Comparison of ENCODE assay signal across 35 cellular contexts in the genomic region with DNA sequence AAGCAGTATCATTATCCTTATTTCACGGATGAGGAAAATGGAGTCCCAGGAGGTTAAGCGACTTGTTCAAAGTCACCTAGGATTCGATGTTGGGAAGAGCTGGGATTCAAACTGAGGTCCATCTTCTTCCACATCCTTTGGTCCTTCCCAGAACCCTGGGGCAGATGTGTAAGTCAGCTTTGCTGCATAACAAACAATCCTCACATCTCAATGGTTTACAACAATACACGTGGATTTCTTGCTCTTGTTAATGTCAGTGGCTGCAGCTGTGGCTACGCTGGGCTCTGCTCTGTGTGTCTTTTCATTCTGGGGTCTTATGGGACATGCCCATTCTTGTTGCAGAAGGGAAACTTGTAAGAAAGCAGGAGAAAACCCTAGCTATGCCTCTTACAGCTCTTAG. TPM values are rescaled to one million over a fixed set of nuclear protein-coding genes. Genes with fewer than 3 reads are reported as not detected.
DNase-seq lines count a peak whose midpoint lies in the region; ATAC-seq, FAIRE-seq and TF ChIP-seq lines count a peak whose summit lies in the region.
"Had no signal": no experiment of that assay in that cellular context is flagged by ENCODE, and none has a peak within 500 bp of the region (broad histone marks: within the 10 kb centered on the region; RNA-seq: fewer than 3 reads in every experiment).

No MANE protein-coding gene starts in this region.

- no peaks in the 10 kb centered on the region for H4K20me1 ChIP-seq in HepG2 (ENCODE audit: insufficient read depth, low read length)
- H4K20me1 ChIP-seq in K562 (replicated peaks; ENCODE audit: control insufficient read depth, insufficient read depth, low read length), result no peaks in the 10 kb centered on the region
- H4K20me1 ChIP-seq in osteoblast (ENCODE audit: insufficient read depth, low read length), result no peaks in the 10 kb centered on the region
- H4K20me1 ChIP-seq: BLaER1; BLaER1 treated with 17β-estradiol and CSF1 and Interleukin-3, amounts not matched to agents 10 nM and 100 nM had no signal

- FAIRE-seq in HepG2 (lab: Jason Lieb, UNC) (no peak), K562 (lab: Jason Lieb, UNC) (no peak)
- FAIRE-seq: A204.1, A549, D721Med had no signal

- H3K4me2 ChIP-seq in HepG2 (ENCODE audit: low read depth, low read length) (no peak overlapping the region), K562 (ENCODE audit: insufficient read depth, low read length) (no peak overlapping the region), osteoblast (ENCODE audit: insufficient read depth, low read length) (no peak overlapping the region)
- H3K4me2 ChIP-seq: A549; BLaER1; BLaER1 treated with 17β-estradiol and CSF1 and Interleukin-3, amounts not matched to agents 10 nM and 100 nM had no signal

- WGBS in HepG2 (ENCODE audit: low lambda C conversion rate), result 71% methylated on average over 5 of the region's 5 CpGs
- 85% methylated on average over 5 of the region's 5 CpGs for WGBS in right lobe of liver (ENCODE audit: insufficient coverage, low coverage, low lambda C conversion rate, missing lambda C conversion rate)
- 25% methylated on average over 5 of the region's 5 CpGs for WGBS in K562 (ENCODE audit: insufficient coverage, low coverage, missing lambda C conversion rate)

- intact Hi-C loops in HepG2 (cut with micrococcal nuclease; ENCODE audit: unreplicated experiment), result no loop called here
- intact Hi-C loops in right lobe of liver (cut with DNase I), result no loop called here
- intact Hi-C loops in K562 (cut with micrococcal nuclease), result no loop called here

- in situ Hi-C loops in HepG2 (cut with HindIII; ENCODE audit: extremely low pct_ligation_motif_present, low pct_unique_long_range_greater_than_20kb) (no loop called here), K562 (cut with MboI) (no loop called here)

- no peaks in the 10 kb centered on the region for H3K79me2 ChIP-seq in HepG2 (ENCODE audit: insufficient read depth, low read length)
- H3K79me2 ChIP-seq in K562 (ENCODE audit: control insufficient read depth, insufficient read depth, low read length), result no peaks in the 10 kb centered on the region
- H3K79me2 ChIP-seq in osteoblast (ENCODE audit: insufficient read depth, low read length), result no peaks in the 10 kb centered on the region

- H3K9me3 ChIP-seq in HepG2 (ENCODE audit: low read length), result no peaks in the 10 kb centered on the region
- H3K9me3 ChIP-seq in right lobe of liver, result no peaks in the 10 kb centered on the region
- no peaks in the 10 kb centered on the region for H3K9me3 ChIP-seq in HEK293 (ENCODE audit: control insufficient read depth, insufficient read depth, low read depth, low read length)
- H3K9me3 ChIP-seq in K562 (replicated peaks; ENCODE audit: control insufficient read depth, insufficient read depth, low read depth, low read length), result peaks cover 9% of the 10 kb centered on the region
- H3K9me3 ChIP-seq in osteoblast (ENCODE audit: low read depth, low read length), result no peaks in the 10 kb centered on the region
- H3K9me3 ChIP-seq: A549, BE2C, BLaER1, Caco-2 had no signal

- peaks cover 21% of the 10 kb centered on the region for H3K4me1 ChIP-seq in HepG2 (ENCODE audit: insufficient read depth, low read length)
- peaks cover 0 to 12% (median 0%) of the 10 kb centered on the region in 4 donors for H3K4me1 ChIP-seq in right lobe of liver
- H3K4me1 ChIP-seq in HEK293 (ENCODE audit: control insufficient read depth, insufficient read depth, low read length), result no peaks in the 10 kb centered on the region
- peaks cover 0 to 4% of the 10 kb centered on the region in 2 experiments; a peak in 3 of 5 replicates for H3K4me1 ChIP-seq in K562 (replicated peaks in 1 of 2; ENCODE audit: control insufficient read depth in 2 of 2, insufficient read depth in 2 of 2, low read length in 2 of 2)
- no peaks in the 10 kb centered on the region for H3K4me1 ChIP-seq in osteoblast (ENCODE audit: insufficient read depth, low read length)
- H3K4me1 ChIP-seq: A549, BE2C, Caco-2 had no signal

- H3K27me3 ChIP-seq in HepG2 (ENCODE audit: control insufficient read depth in 1 of 2, insufficient read depth in 2 of 2, low read length in 2 of 2) (no peaks in the 10 kb centered on the region), right lobe of liver (no peaks in the 10 kb centered on the region), K562 (ENCODE audit: control insufficient read depth in 2 of 2, insufficient read depth in 2 of 2, low read length in 2 of 2) (no peaks in the 10 kb centered on the region), osteoblast (ENCODE audit: insufficient read depth, low read length) (no peaks in the 10 kb centered on the region)
- H3K27me3 ChIP-seq: BE2C; BLaER1; BLaER1 treated with 17β-estradiol and CSF1 and Interleukin-3, amounts not matched to agents 10 nM and 100 nM had no signal

- H3K9ac ChIP-seq in HepG2 (ENCODE audit: insufficient read depth, low read depth, low read length), result no peak overlapping the region
- H3K9ac ChIP-seq in K562 (ENCODE audit: insufficient read depth in 1 of 2, low read depth in 2 of 2, low read length in 2 of 2), result no peak overlapping the region
- H3K9ac ChIP-seq: BLaER1; BLaER1 treated with 17β-estradiol and CSF1 and Interleukin-3, amounts not matched to agents 10 nM and 100 nM had no signal

- H3K27ac ChIP-seq in HepG2 (ENCODE audit: extremely low read length, insufficient read depth, low read length), result no peak overlapping the region
- no peak overlapping the region for H3K27ac ChIP-seq in right lobe of liver
- no peak overlapping the region for H3K27ac ChIP-seq in HEK293 (ENCODE audit: extremely low read depth, low read depth, low read length)
- H3K27ac ChIP-seq in K562 (ENCODE audit: extremely low read depth, low read depth, low read length), result no peak overlapping the region
- H3K27ac ChIP-seq in osteoblast (ENCODE audit: low read depth, low read length), result no peak overlapping the region
- H3K27ac ChIP-seq: 22Rv1; A549; BLaER1; BLaER1 treated with 17β-estradiol and CSF1 and Interleukin-3, amounts not matched to agents 10 nM and 100 nM; C4-2B had no signal

- CTCF ChIA-PET in HepG2 (lab: Yijun Ruan, JAX; ENCODE audit: low intra/inter-chr PET ratio, low total read pairs) (no interaction called here), HEK293 (lab: Yijun Ruan, JAX) (no interaction called here), K562 (lab: Yijun Ruan, JAX; ENCODE audit: low intra/inter-chr PET ratio) (no interaction called here)

- BruUV-seq in HepG2 (replicated peaks; lab: Mats Ljungman, UMichigan) (no TSS peak), K562 (replicated peaks; lab: Mats Ljungman, UMichigan) (no TSS peak)

- TF ChIP-seq POLR2A in HepG2 (IDR thresholded peaks at IDR 0.05; ENCODE audit: insufficient read depth in 1 of 2, low read depth in 2 of 2, low read length in 2 of 2), result no peak
- no peak for TF ChIP-seq POLR2A in right lobe of liver (IDR thresholded peaks at IDR 0.05)
- TF ChIP-seq POLR2A in K562 (conservative IDR thresholded peaks at IDR 0.05), result no peak

- H3K9me1 ChIP-seq in K562 (ENCODE audit: control insufficient read depth, insufficient read depth, low read length), result no peaks in the 10 kb centered on the region

- H3K4me3 ChIP-seq in HepG2 (replicated peaks in 1 of 3; ENCODE audit: insufficient read depth in 1 of 3, low read depth in 2 of 3, low read length in 3 of 3), result no peak overlapping the region
- no peak overlapping the region for H3K4me3 ChIP-seq in right lobe of liver
- no peak overlapping the region for H3K4me3 ChIP-seq in HEK293 (ENCODE audit: low read depth, low read length)
- H3K4me3 ChIP-seq in K562, result no peak overlapping the region
- H3K4me3 ChIP-seq in osteoblast (ENCODE audit: insufficient read depth, low read length), result no peak overlapping the region
- H3K4me3 ChIP-seq: A549; BLaER1; BLaER1 treated with 17β-estradiol and CSF1 and Interleukin-3, amounts not matched to agents 10 nM and 100 nM had no signal

- TF ChIP-seq RAD21 in HepG2 (CRISPR knock-in tag; IDR thresholded peaks at IDR 0.05), result no peak
- no peak for TF ChIP-seq RAD21 in K562 (CRISPR knock-in tag; conservative IDR thresholded peaks at IDR 0.05 in 1 of 2, IDR thresholded peaks at IDR 0.05 in 1 of 2)

- TF ChIP-seq EP300 in HepG2 (IDR thresholded peaks at IDR 0.05; ENCODE audit: low read depth in 2 of 2, low read length in 2 of 2) (no peak), HepG2 (CRISPR knock-in tag; IDR thresholded peaks at IDR 0.05; ENCODE audit: borderline replicate concordance) (no peak), K562 (IDR thresholded peaks at IDR 0.05; ENCODE audit: low read length) (no peak)

- H2AFZ ChIP-seq in HepG2 (ENCODE audit: low read length) (no peak overlapping the region), K562 (ENCODE audit: low read depth, low read length) (no peak overlapping the region), osteoblast (ENCODE audit: low read length) (no peak overlapping the region)

- ATAC-seq in HepG2, result no peak
- no peak for ATAC-seq in right lobe of liver
- ATAC-seq in K562, result no peak
- no peak for ATAC-seq in GM18867 (IDR thresholded peaks at IDR 0.05; ENCODE audit: unreplicated experiment)
- ATAC-seq: A549; CD8-positive, alpha-beta T cell had no signal

- POLR2A ChIA-PET in HepG2 (lab: Yijun Ruan, JAX) (no interaction called here), HEK293 (lab: Yijun Ruan, JAX) (interaction anchor here (0.6 kb wide), 1 partner anchor 34 kb away, joined by 5 read pairs; no protein-coding TSS in a partner anchor), K562 (lab: Yijun Ruan, JAX) (no interaction called here)

- no peak for TF ChIP-seq CTCF in HepG2 (CRISPR knock-in tag; IDR thresholded peaks at IDR 0.05)
- no peak for TF ChIP-seq CTCF in right lobe of liver (IDR thresholded peaks at IDR 0.05)
- no peak for TF ChIP-seq CTCF in HEK293 (tag by site-specific recombination; IDR thresholded peaks at IDR 0.05)
- no peak for TF ChIP-seq CTCF in K562 (IDR thresholded peaks at IDR 0.05 in 2 of 3, conservative IDR thresholded peaks at IDR 0.05 in 1 of 3; ENCODE audit: insufficient read depth in 2 of 3, low read depth in 1 of 3, low read length in 3 of 3)
- TF ChIP-seq CTCF in osteoblast (IDR thresholded peaks at IDR 0.05; ENCODE audit: extremely low read depth, low read depth, low read length), result no peak

- DNase-seq in HepG2 (ENCODE audit: low spot score) (no peak), right lobe of liver (no peak), K562 (ENCODE audit: extremely low read depth in 1 of 4, low spot score in 3 of 4) (no peak), osteoblast (ENCODE audit: insufficient read length, low spot score, missing footprints) (peak; percentile 15), NCI-H2171 treated with DMSO at 0.1 percent for 48 hours (lab: John Stamatoyannopoulos, UW) (no peak), NCI-H526 treated with DMSO at 0.1 percent for 48 hours (lab: John Stamatoyannopoulos, UW) (no peak)
- DNase-seq: 8988T; ACHN; AML-193; BE2C; C1 segment of cervical spinal cord; Caco-2; Calu3; CD4-positive, alpha-beta memory T cell; CD4-positive, alpha-beta T cell; CD4-positive, CD25-positive, alpha-beta regulatory T cell; CD8-positive, alpha-beta memory T cell; CD8-positive, alpha-beta T cell; COR-L47; DMS 273 treated with DMSO at 0.1 percent for 48 hours; DMS153; DMS53; DMS79; DMS79 treated with DMSO at 0.1 percent for 48 hours; DND-41; EL had no signal

- H3K36me3 ChIP-seq in HepG2 (replicated peaks in 1 of 2; ENCODE audit: control insufficient read depth in 1 of 2, insufficient read depth in 2 of 2, low read length in 2 of 2) (no peaks in the 10 kb centered on the region), right lobe of liver (no peaks in the 10 kb centered on the region), HEK293 (ENCODE audit: control insufficient read depth in 2 of 2, insufficient read depth in 1 of 2, low read length in 2 of 2) (no peaks in the 10 kb centered on the region), K562 (ENCODE audit: control insufficient read depth, insufficient read depth, low read length) (no peaks in the 10 kb centered on the region), osteoblast (ENCODE audit: insufficient read depth, low read length) (no peaks in the 10 kb centered on the region)
- H3K36me3 ChIP-seq: BE2C; BLaER1; BLaER1 treated with 17β-estradiol and CSF1 and Interleukin-3, amounts not matched to agents 10 nM and 100 nM had no signal

RNA-seq across cellular contexts. Expression of gene PPP1CC, which starts 26.3 kb away (rescaled TPM):
- total RNA-seq in HepG2 (2016; rRNA removed; fragmentation: Illumina TruSeq; extraction: Trizol), result 187 and 277 TPM in 2 replicates
- total RNA-seq in HepG2 (2016; cell fraction: cytosol; rRNA removed; fragmentation: Illumina TruSeq; extraction: Trizol; ENCODE audit: low read depth), result 112 and 117 TPM in 2 replicates
- 187 and 271 TPM in 2 replicates for total RNA-seq in HepG2 (2016; cell fraction: insoluble cytoplasmic fraction; rRNA removed; fragmentation: Illumina TruSeq; extraction: Trizol)
- total RNA-seq in HepG2 (2016; cell fraction: membrane; rRNA removed; fragmentation: Illumina TruSeq; extraction: Trizol), result 307 and 332 TPM in 2 replicates
- total RNA-seq in HepG2 (2016; cell fraction: nucleus; rRNA removed; fragmentation: Illumina TruSeq; extraction: Trizol), result 113 and 126 TPM in 2 replicates
- polyA plus RNA-seq in HepG2 (2011; rRNA removed), result 133 and 178 TPM in 2 replicates
- polyA plus RNA-seq in HepG2 (2011; cell fraction: cytosol; rRNA removed), result 72.4 and 101 TPM in 2 replicates
- polyA plus RNA-seq in HepG2 (2011; cell fraction: nucleus; rRNA removed), result 48.0 and 54.4 TPM in 2 replicates
- polyA plus RNA-seq in HepG2 (2012), result 156 and 233 TPM in 2 replicates
- 144 and 159 TPM in 2 replicates for polyA plus RNA-seq in HepG2 (2016; cell fraction: cytosol; fragmentation: Illumina TruSeq; extraction: Trizol; ENCODE audit: low read depth)
- polyA plus RNA-seq in HepG2 (2016; cell fraction: insoluble cytoplasmic fraction; fragmentation: Illumina TruSeq; extraction: Trizol; ENCODE audit: low read depth), result 329 and 330 TPM in 2 replicates
- 307 and 315 TPM in 2 replicates for polyA plus RNA-seq in HepG2 (2016; cell fraction: membrane; fragmentation: Illumina TruSeq; extraction: Trizol; ENCODE audit: low read depth)
- polyA plus RNA-seq in HepG2 (2016; cell fraction: nucleus; fragmentation: Illumina TruSeq; extraction: Trizol; ENCODE audit: insufficient read depth, low read depth), result 168 and 174 TPM in 2 replicates
- polyA minus RNA-seq in HepG2 (2011; rRNA and poly(A)+ RNA removed; ENCODE audit: low replicate concordance), result 69.1 TPM in 2 replicates
- polyA minus RNA-seq in HepG2 (2011; cell fraction: cytosol; rRNA and poly(A)+ RNA removed), result 110 and 111 TPM in 2 replicates
- 115 and 125 TPM in 2 replicates for polyA minus RNA-seq in HepG2 (2011; cell fraction: nucleus; rRNA and poly(A)+ RNA removed)
- total RNA-seq in right lobe of liver, result 10 to 100 TPM; 32.8 to 51.7 (median 36.2) TPM
- 91.4 and 203 TPM in 2 replicates for total RNA-seq in K562 (2011; cell fraction: chromatin; rRNA removed; ENCODE audit: low replicate concordance)
- total RNA-seq in K562 (2011; cell fraction: nucleolus; rRNA removed), result 57.5 and 69.1 TPM in 2 replicates
- total RNA-seq in K562 (2011; cell fraction: nucleoplasm; rRNA removed), result 128 and 212 TPM in 2 replicates
- 153 and 181 TPM in 2 replicates for total RNA-seq in K562 (2014; rRNA removed)
- 203 and 241 TPM in 2 replicates for total RNA-seq in K562 (2014; rRNA removed; fragmentation: Illumina TruSeq; extraction: Trizol)
- 182 and 195 TPM in 2 replicates for total RNA-seq in K562 (2015; rRNA removed; fragmentation: Illumina TruSeq; extraction: Trizol)
- total RNA-seq in K562 (2021), result 178 and 197 TPM in 2 replicates
- polyA plus RNA-seq in K562 (2011; rRNA removed), result 223 and 280 TPM in 2 replicates
- polyA plus RNA-seq in K562 (2011; cell fraction: cytosol; rRNA removed), result 55.3 and 113 TPM in 2 replicates
- 73.0 and 117 TPM in 2 replicates for polyA plus RNA-seq in K562 (2011; cell fraction: nucleus; rRNA removed)
- 169 and 223 TPM in 2 replicates for polyA plus RNA-seq in K562 (2012)
- polyA plus RNA-seq in K562 (2014; fragmentation: Illumina TruSeq; extraction: Trizol), result 247 and 286 TPM in 2 replicates
- polyA plus RNA-seq in K562 (2014; fragmentation: Nextera tagmentation; extraction: Ambion mirVana), result 10 to 100 TPM; 67.4 to 76.3 TPM
- 184 and 189 TPM in 2 replicates for polyA plus RNA-seq in K562 (2014; rRNA removed)
- 168 and 213 TPM in 2 replicates for polyA minus RNA-seq in K562 (2011; rRNA and poly(A)+ RNA removed)
- polyA minus RNA-seq in K562 (2011; cell fraction: cytosol; rRNA and poly(A)+ RNA removed), result 76.7 and 92.6 TPM in 2 replicates
- polyA minus RNA-seq in K562 (2011; cell fraction: nucleus; rRNA and poly(A)+ RNA removed), result 44.8 and 82.3 TPM in 2 replicates
- total RNA-seq in osteoblast, result 107 and 114 TPM in 2 replicates

Comparison
In these comparisons a context has a peak if more than half of its experiments do, and no peak if none do; other contexts are left out.
1. Of the 241 proteins assayed by ChIP-seq in both HepG2 and K562: peak only in HepG2: none; only in K562: ADNP; in both: none; in neither: 239; mixed calls (peak in some experiments, not most) for 1.